In genomic region chr9:90766736-90767135, GRCh38 we compare ENCODE assay signal across 11 cellular contexts. TPM values are rescaled to one million over a fixed set of nuclear protein-coding genes. Genes with fewer than 3 reads are reported as not detected.
"Had no signal": no experiment of that assay in that cellular context is flagged by ENCODE, and none has a peak within 500 bp of the region (broad histone marks: within the 10 kb centered on the region; RNA-seq: fewer than 3 reads in every experiment).

No MANE protein-coding gene starts in this region.

- H3K36me3 ChIP-seq: HAP-1 had no signal

- ATAC-seq: GM23338, HCT116 had no signal

- H3K27ac ChIP-seq: GM23248 had no signal

- H3K9ac ChIP-seq: GM23248 had no signal

- FAIRE-seq: H1, H54 had no signal

- H3K4me3 Mint-ChIP-seq: GM23338, H9, HFFc6 had no signal

- H3K4me1 ChIP-seq: HAP-1 had no signal

- H3K27ac Mint-ChIP-seq: GM23338, H9, HFFc6 had no signal

- DNase-seq: GM23248, GOT3, H7, H9, HCEC 1CT, HFFc6 had no signal

- H3K4me1 Mint-ChIP-seq: GM23338, H9 had no signal

- H3K4me3 ChIP-seq: GM23248, GM23338, HAP-1 had no signal

- H3K9me3 ChIP-seq: HAP-1 had no signal

RNA-seq across cellular contexts. Expression of gene SYK, which starts 34.9 kb away (rescaled TPM):
- total RNA-seq: GM23248, HFFc6 had no signal
- polyA plus RNA-seq: GM23248 had no signal
